ENCODE assay signal across 27 cellular contexts in the genomic region with DNA sequence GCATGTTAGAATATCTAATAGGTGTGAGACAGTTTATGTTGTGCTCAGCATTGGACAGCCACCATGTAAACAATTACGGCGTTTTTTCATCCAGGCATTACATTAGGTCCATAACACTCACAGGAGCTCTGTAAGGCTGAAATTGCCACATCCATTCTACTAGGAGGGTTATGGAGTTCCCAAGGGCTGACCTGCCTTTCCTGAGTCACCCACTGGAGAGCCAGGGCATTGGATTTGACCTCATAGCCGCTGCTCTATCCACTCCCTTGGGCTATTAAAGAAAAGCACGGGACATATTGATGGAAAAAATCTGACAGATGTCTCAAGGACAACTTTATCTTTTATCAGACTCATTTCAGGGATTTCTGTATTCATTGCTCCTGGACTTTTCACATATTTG.
"Had no signal": no experiment of that assay in that cellular context is flagged by ENCODE, and none has a peak within 500 bp of the region (broad histone marks: within the 10 kb centered on the region; RNA-seq: fewer than 3 reads in every experiment).

No MANE protein-coding gene starts in this region.

- DNase-seq: dermis blood vessel endothelial cell; effector memory CD4-positive, alpha-beta T cell; heart left ventricle; kidney; mucosa of descending colon; naive thymus-derived CD4-positive, alpha-beta T cell; right lobe of liver; small intestine; stimulated activated CD4-positive, alpha-beta T cell treated with anti-CD3 and anti-CD28 coated beads, Interleukin-15, amount 100 ng/mL, for 24 hours; stimulated activated CD4-positive, alpha-beta T cell treated with anti-CD3 and anti-CD28 coated beads, Interleukin-2, amount 100 ng/mL, for 48 hours; stimulated activated naive B cell treated with anti-CD40 and anti-IgM and Interleukin-4, amounts not matched to agents 10 μg/mL and 1 μg/mL and 100 μg/mL, for 72 hours; upper lobe of left lung had no signal

- H3K27me3 ChIP-seq: esophagus muscularis mucosa, foreskin keratinocyte, gastroesophageal sphincter, heart left ventricle, hepatocyte, neural progenitor cell, right lobe of liver, tibial nerve, upper lobe of left lung had no signal

- H3K27ac Mint-ChIP-seq: memory B cell; mesothelial cell of epicardium; naive thymus-derived CD4-positive, alpha-beta T cell; nephron; neural progenitor cell; progenitor cell of endocrine pancreas; stimulated activated naive B cell treated with anti-CD40 and anti-IgM and Interleukin-4, amounts not matched to agents 10 μg/mL and 1 μg/mL and 100 μg/mL, for 72 hours; stimulated activated naive CD8-positive, alpha-beta T cell treated with anti-CD3 and anti-CD28 coated beads, Interleukin-15, Interleukin-2, amounts not matched to agents 100 ng/mL and 50 ng/mL, for 24 hours had no signal

- H3K9me3 ChIP-seq: esophagus muscularis mucosa, gastroesophageal sphincter, heart left ventricle, mucosa of descending colon, right lobe of liver, thoracic aorta, tibial nerve, upper lobe of left lung had no signal

- H3K4me1 Mint-ChIP-seq: memory B cell; mesothelial cell of epicardium; naive thymus-derived CD4-positive, alpha-beta T cell; nephron; neural progenitor cell; stimulated activated naive B cell treated with anti-CD40 and anti-IgM and Interleukin-4, amounts not matched to agents 10 μg/mL and 1 μg/mL and 100 μg/mL, for 72 hours had no signal

- H3K9ac ChIP-seq: neural progenitor cell, parathyroid adenoma had no signal

- H3K4me2 ChIP-seq: hepatocyte, neural progenitor cell had no signal

- ATAC-seq: foreskin keratinocyte; gastroesophageal sphincter; heart left ventricle; left lobe of liver; mucosa of descending colon; naive thymus-derived CD4-positive, alpha-beta T cell; right lobe of liver; stimulated activated naive B cell treated with anti-CD40 and anti-IgM and Interleukin-4, amounts not matched to agents 10 μg/mL and 1 μg/mL and 100 μg/mL, for 72 hours had no signal

- H3K4me3 Mint-ChIP-seq: memory B cell; mesothelial cell of epicardium; naive thymus-derived CD4-positive, alpha-beta T cell; nephron; neural progenitor cell; stimulated activated naive B cell treated with anti-CD40 and anti-IgM and Interleukin-4, amounts not matched to agents 10 μg/mL and 1 μg/mL and 100 μg/mL, for 72 hours; stimulated activated naive CD8-positive, alpha-beta T cell treated with anti-CD3 and anti-CD28 coated beads, Interleukin-15, Interleukin-2, amounts not matched to agents 100 ng/mL and 50 ng/mL, for 24 hours had no signal

- H2AFZ ChIP-seq: hepatocyte, neural progenitor cell, parathyroid adenoma had no signal

- H3K79me2 ChIP-seq: hepatocyte, parathyroid adenoma had no signal

- H3K9me3 Mint-ChIP-seq: mesothelial cell of epicardium; nephron; neural progenitor cell; stimulated activated naive B cell treated with anti-CD40 and anti-IgM and Interleukin-4, amounts not matched to agents 10 μg/mL and 1 μg/mL and 100 μg/mL, for 72 hours had no signal

- H3K36me3 Mint-ChIP-seq: memory B cell; mesothelial cell of epicardium; naive thymus-derived CD4-positive, alpha-beta T cell; neural progenitor cell; stimulated activated naive B cell treated with anti-CD40 and anti-IgM and Interleukin-4, amounts not matched to agents 10 μg/mL and 1 μg/mL and 100 μg/mL, for 72 hours had no signal

- H3K27ac ChIP-seq: esophagus muscularis mucosa, foreskin keratinocyte, gastroesophageal sphincter, heart left ventricle, hepatocyte, neural progenitor cell, parathyroid adenoma, right lobe of liver, thoracic aorta, tibial nerve, upper lobe of left lung had no signal

- H3K4me3 ChIP-seq: esophagus muscularis mucosa, gastroesophageal sphincter, heart left ventricle, hepatocyte, lung, mucosa of descending colon, neural progenitor cell, right lobe of liver, thoracic aorta, tibial nerve, upper lobe of left lung had no signal

- H3K4me1 ChIP-seq: esophagus muscularis mucosa, foreskin keratinocyte, gastroesophageal sphincter, heart left ventricle, neural progenitor cell, parathyroid adenoma, right lobe of liver, tibial nerve, upper lobe of left lung had no signal

- H3K36me3 ChIP-seq: esophagus muscularis mucosa, gastroesophageal sphincter, heart left ventricle, neural progenitor cell, right lobe of liver, thoracic aorta, tibial nerve, upper lobe of left lung had no signal

- H3K27me3 Mint-ChIP-seq: stimulated activated naive CD8-positive, alpha-beta T cell treated with anti-CD3 and anti-CD28 coated beads, Interleukin-15, Interleukin-2, amounts not matched to agents 100 ng/mL and 50 ng/mL, for 24 hours had no signal
